In genomic region chr5:115440782-115441451, GRCh38 we compare ENCODE assay signal across 1 cellular context.
TF ChIP-seq lines count a peak whose summit lies in the region.

No MANE protein-coding gene starts in this region.

TF ChIP-seq in HCT116, 20 proteins besides CTCF, POLR2A, EP300 and RAD21 (continued from another document):
- TF ChIP-seq, protein P1, sequence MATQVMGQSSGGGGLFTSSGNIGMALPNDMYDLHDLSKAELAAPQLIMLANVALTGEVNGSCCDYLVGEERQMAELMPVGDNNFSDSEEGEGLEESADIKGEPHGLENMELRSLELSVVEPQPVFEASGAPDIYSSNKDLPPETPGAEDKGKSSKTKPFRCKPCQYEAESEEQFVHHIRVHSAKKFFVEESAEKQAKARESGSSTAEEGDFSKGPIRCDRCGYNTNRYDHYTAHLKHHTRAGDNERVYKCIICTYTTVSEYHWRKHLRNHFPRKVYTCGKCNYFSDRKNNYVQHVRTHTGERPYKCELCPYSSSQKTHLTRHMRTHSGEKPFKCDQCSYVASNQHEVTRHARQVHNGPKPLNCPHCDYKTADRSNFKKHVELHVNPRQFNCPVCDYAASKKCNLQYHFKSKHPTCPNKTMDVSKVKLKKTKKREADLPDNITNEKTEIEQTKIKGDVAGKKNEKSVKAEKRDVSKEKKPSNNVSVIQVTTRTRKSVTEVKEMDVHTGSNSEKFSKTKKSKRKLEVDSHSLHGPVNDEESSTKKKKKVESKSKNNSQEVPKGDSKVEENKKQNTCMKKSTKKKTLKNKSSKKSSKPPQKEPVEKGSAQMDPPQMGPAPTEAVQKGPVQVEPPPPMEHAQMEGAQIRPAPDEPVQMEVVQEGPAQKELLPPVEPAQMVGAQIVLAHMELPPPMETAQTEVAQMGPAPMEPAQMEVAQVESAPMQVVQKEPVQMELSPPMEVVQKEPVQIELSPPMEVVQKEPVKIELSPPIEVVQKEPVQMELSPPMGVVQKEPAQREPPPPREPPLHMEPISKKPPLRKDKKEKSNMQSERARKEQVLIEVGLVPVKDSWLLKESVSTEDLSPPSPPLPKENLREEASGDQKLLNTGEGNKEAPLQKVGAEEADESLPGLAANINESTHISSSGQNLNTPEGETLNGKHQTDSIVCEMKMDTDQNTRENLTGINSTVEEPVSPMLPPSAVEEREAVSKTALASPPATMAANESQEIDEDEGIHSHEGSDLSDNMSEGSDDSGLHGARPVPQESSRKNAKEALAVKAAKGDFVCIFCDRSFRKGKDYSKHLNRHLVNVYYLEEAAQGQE (IDR thresholded peaks at IDR 0.05; ENCODE audit: low read depth): no peak
- no peak for TF ChIP-seq YY1 (IDR thresholded peaks at IDR 0.05; ENCODE audit: extremely low read depth, insufficient replicate concordance, low read depth, low read length)
- TF ChIP-seq SP1 (IDR thresholded peaks at IDR 0.05; ENCODE audit: low read depth): no peak
- no peak for TF ChIP-seq JUND (IDR thresholded peaks at IDR 0.05)
- no peak for TF ChIP-seq ATF3 (IDR thresholded peaks at IDR 0.05)
- TF ChIP-seq ELF1 (IDR thresholded peaks at IDR 0.05; ENCODE audit: borderline replicate concordance, low read depth): no peak
- no peak for TF ChIP-seq POLR2AphosphoS5 (IDR thresholded peaks at IDR 0.05; ENCODE audit: low read depth, low read length)
